ENCODE assay signal across 1 cellular context in the genomic region with DNA sequence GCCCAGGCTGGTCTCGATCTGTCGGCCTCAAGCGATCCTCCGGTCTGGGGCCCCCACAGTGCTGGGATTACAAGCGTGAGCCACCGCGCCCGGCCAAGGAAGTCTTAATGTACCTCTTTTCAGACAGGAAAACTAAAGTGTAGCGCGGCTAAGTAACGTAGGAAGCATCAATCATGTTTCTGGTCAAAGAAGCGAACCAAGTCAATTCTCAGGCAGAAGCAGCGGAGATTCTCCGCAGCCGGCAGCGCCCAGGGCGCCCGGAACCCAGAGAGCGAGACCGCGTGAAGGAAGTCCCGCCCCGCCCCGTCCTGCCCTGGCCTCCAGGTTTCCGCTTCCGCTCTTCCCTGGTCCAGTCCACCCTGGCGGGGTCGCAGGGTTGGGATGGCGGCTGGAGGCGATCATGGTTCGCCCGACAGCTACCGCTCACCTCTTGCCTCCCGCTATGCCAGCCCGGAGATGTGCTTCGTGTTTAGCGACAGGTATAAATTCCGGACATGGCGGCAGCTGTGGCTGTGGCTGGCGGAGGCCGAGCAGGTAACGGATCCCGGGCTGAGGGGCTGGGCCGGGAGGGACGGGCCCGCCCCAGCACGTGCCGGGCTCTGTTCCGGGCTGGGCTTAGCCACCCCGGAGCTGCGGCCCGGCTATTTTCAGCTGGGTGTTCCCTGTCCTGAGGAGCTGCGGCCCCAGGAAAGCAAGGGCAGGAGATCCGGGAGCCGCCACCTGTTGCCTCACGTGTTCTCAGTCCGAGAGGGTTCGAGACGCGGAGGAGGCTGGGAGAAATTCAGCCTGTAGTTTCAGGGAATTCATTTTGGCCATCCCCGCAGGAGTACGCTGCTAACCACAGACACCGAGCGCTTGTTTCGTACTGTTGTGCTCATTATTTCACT.
TF ChIP-seq lines count a peak whose summit lies in the region.

Gene ADSL (plus strand): TSS at position 323 of the 887 bp plus-strand sequence. CDS start 59 bp downstream, at position 382.

TF ChIP-seq in WTC11, 78 proteins besides CTCF, POLR2A, EP300 and RAD21 (continued from another document and continues in another):
- TF ChIP-seq, protein P1, sequence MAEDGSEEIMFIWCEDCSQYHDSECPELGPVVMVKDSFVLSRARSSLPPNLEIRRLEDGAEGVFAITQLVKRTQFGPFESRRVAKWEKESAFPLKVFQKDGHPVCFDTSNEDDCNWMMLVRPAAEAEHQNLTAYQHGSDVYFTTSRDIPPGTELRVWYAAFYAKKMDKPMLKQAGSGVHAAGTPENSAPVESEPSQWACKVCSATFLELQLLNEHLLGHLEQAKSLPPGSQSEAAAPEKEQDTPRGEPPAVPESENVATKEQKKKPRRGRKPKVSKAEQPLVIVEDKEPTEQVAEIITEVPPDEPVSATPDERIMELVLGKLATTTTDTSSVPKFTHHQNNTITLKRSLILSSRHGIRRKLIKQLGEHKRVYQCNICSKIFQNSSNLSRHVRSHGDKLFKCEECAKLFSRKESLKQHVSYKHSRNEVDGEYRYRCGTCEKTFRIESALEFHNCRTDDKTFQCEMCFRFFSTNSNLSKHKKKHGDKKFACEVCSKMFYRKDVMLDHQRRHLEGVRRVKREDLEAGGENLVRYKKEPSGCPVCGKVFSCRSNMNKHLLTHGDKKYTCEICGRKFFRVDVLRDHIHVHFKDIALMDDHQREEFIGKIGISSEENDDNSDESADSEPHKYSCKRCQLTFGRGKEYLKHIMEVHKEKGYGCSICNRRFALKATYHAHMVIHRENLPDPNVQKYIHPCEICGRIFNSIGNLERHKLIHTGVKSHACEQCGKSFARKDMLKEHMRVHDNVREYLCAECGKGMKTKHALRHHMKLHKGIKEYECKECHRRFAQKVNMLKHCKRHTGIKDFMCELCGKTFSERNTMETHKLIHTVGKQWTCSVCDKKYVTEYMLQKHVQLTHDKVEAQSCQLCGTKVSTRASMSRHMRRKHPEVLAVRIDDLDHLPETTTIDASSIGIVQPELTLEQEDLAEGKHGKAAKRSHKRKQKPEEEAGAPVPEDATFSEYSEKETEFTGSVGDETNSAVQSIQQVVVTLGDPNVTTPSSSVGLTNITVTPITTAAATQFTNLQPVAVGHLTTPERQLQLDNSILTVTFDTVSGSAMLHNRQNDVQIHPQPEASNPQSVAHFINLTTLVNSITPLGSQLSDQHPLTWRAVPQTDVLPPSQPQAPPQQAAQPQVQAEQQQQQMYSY (CRISPR knock-in tag; IDR thresholded peaks at IDR 0.05) = 0 out of 2 replicates have a peak, but pooled peaks have one; percentile 15
- TF ChIP-seq GTF2I (CRISPR knock-in tag; conservative IDR thresholded peaks at IDR 0.05) (0 out of 2 replicates have a peak, but pooled peaks have one; percentile 22), SMAD4 (CRISPR knock-in tag; IDR thresholded peaks at IDR 0.05) (no peak), ZNF281 (CRISPR knock-in tag; IDR thresholded peaks at IDR 0.05) (0 out of 2 replicates have a peak, but pooled peaks have one; percentile 59), SMAD3 (CRISPR knock-in tag; IDR thresholded peaks at IDR 0.05; ENCODE audit: borderline replicate concordance) (peak; percentile 93), NFATC4 (CRISPR knock-in tag; IDR thresholded peaks at IDR 0.05) (no peak), ZNF138 (CRISPR knock-in tag; conservative IDR thresholded peaks at IDR 0.05) (peak; percentile 89), ZSCAN18 (CRISPR knock-in tag; IDR thresholded peaks at IDR 0.05) (no peak), CBFB (CRISPR knock-in tag; IDR thresholded peaks at IDR 0.05; ENCODE audit: low read depth) (0 out of 2 replicates have a peak, but pooled peaks have one; percentile 85), RORB (CRISPR knock-in tag; IDR thresholded peaks at IDR 0.05) (no peak), MAX (CRISPR knock-in tag; IDR thresholded peaks at IDR 0.05) (peak; percentile 96), ZNF219 (CRISPR knock-in tag; IDR thresholded peaks at IDR 0.05; ENCODE audit: borderline replicate concordance) (0 out of 2 replicates have a peak, but pooled peaks have one; percentile 11), HMGXB4 (CRISPR knock-in tag; IDR thresholded peaks at IDR 0.05) (no peak; the same call in 1 of the 2 replicates), MYBL2 (CRISPR knock-in tag; IDR thresholded peaks at IDR 0.05) (peak; percentile 83; the same call in 1 of the 2 replicates), FOXP4 (CRISPR knock-in tag; IDR thresholded peaks at IDR 0.05) (peak; percentile 81), ZNF671 (CRISPR knock-in tag; IDR thresholded peaks at IDR 0.05) (no peak), FOXP1 (CRISPR knock-in tag; IDR thresholded peaks at IDR 0.05; ENCODE audit: borderline replicate concordance) (peak; percentile 77), RELA (CRISPR knock-in tag; IDR thresholded peaks at IDR 0.05; ENCODE audit: borderline replicate concordance) (peak; percentile 69; the same call in 1 of the 2 replicates), TEAD1 (CRISPR knock-in tag; IDR thresholded peaks at IDR 0.05) (peak; percentile 50; the same call in 1 of the 2 replicates), GABPB1 (CRISPR knock-in tag; IDR thresholded peaks at IDR 0.05) (peak; percentile 75; the same call in 1 of the 2 replicates)
- TF ChIP-seq, protein P2, sequence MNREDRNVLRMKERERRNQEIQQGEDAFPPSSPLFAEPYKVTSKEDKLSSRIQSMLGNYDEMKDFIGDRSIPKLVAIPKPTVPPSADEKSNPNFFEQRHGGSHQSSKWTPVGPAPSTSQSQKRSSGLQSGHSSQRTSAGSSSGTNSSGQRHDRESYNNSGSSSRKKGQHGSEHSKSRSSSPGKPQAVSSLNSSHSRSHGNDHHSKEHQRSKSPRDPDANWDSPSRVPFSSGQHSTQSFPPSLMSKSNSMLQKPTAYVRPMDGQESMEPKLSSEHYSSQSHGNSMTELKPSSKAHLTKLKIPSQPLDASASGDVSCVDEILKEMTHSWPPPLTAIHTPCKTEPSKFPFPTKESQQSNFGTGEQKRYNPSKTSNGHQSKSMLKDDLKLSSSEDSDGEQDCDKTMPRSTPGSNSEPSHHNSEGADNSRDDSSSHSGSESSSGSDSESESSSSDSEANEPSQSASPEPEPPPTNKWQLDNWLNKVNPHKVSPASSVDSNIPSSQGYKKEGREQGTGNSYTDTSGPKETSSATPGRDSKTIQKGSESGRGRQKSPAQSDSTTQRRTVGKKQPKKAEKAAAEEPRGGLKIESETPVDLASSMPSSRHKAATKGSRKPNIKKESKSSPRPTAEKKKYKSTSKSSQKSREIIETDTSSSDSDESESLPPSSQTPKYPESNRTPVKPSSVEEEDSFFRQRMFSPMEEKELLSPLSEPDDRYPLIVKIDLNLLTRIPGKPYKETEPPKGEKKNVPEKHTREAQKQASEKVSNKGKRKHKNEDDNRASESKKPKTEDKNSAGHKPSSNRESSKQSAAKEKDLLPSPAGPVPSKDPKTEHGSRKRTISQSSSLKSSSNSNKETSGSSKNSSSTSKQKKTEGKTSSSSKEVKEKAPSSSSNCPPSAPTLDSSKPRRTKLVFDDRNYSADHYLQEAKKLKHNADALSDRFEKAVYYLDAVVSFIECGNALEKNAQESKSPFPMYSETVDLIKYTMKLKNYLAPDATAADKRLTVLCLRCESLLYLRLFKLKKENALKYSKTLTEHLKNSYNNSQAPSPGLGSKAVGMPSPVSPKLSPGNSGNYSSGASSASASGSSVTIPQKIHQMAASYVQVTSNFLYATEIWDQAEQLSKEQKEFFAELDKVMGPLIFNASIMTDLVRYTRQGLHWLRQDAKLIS (CRISPR knock-in tag; IDR thresholded peaks at IDR 0.05; ENCODE audit: borderline replicate concordance) = 0 out of 2 replicates have a peak, but pooled peaks have one; percentile 9
- TF ChIP-seq, protein P3, sequence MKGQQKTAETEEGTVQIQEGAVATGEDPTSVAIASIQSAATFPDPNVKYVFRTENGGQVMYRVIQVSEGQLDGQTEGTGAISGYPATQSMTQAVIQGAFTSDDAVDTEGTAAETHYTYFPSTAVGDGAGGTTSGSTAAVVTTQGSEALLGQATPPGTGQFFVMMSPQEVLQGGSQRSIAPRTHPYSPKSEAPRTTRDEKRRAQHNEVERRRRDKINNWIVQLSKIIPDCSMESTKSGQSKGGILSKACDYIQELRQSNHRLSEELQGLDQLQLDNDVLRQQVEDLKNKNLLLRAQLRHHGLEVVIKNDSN (CRISPR knock-in tag; IDR thresholded peaks at IDR 0.05) = peak; percentile 83
- TF ChIP-seq, protein P4, sequence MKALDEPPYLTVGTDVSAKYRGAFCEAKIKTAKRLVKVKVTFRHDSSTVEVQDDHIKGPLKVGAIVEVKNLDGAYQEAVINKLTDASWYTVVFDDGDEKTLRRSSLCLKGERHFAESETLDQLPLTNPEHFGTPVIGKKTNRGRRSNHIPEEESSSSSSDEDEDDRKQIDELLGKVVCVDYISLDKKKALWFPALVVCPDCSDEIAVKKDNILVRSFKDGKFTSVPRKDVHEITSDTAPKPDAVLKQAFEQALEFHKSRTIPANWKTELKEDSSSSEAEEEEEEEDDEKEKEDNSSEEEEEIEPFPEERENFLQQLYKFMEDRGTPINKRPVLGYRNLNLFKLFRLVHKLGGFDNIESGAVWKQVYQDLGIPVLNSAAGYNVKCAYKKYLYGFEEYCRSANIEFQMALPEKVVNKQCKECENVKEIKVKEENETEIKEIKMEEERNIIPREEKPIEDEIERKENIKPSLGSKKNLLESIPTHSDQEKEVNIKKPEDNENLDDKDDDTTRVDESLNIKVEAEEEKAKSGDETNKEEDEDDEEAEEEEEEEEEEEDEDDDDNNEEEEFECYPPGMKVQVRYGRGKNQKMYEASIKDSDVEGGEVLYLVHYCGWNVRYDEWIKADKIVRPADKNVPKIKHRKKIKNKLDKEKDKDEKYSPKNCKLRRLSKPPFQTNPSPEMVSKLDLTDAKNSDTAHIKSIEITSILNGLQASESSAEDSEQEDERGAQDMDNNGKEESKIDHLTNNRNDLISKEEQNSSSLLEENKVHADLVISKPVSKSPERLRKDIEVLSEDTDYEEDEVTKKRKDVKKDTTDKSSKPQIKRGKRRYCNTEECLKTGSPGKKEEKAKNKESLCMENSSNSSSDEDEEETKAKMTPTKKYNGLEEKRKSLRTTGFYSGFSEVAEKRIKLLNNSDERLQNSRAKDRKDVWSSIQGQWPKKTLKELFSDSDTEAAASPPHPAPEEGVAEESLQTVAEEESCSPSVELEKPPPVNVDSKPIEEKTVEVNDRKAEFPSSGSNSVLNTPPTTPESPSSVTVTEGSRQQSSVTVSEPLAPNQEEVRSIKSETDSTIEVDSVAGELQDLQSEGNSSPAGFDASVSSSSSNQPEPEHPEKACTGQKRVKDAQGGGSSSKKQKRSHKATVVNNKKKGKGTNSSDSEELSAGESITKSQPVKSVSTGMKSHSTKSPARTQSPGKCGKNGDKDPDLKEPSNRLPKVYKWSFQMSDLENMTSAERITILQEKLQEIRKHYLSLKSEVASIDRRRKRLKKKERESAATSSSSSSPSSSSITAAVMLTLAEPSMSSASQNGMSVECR (CRISPR knock-in tag; IDR thresholded peaks at IDR 0.05; ENCODE audit: borderline replicate concordance) = peak; percentile 65; the same call in 1 of the 2 replicates
